Comparison of ENCODE assay signal across 8 cellular contexts in genomic region chr17:49557204-49558024, GRCh38. TPM values are rescaled to one million over a fixed set of nuclear protein-coding genes. Genes with fewer than 3 reads are reported as not detected.
A peak's percentile ranks its signal among the peaks of the same experiment; 100 is the strongest.
DNase-seq lines count a peak whose midpoint lies in the region; ATAC-seq and TF ChIP-seq lines count a peak whose summit lies in the region.

No MANE protein-coding gene starts in this region.

- H3K9me3 ChIP-seq in MM.1S (replicated peaks; ENCODE audit: insufficient read depth, low read length) = no peaks in the 10 kb centered on the region
- H3K9me3 ChIP-seq in RWPE2 (ENCODE audit: severe bottlenecking) = no peaks in the 10 kb centered on the region
- no peaks in the 10 kb centered on the region for H3K9me3 ChIP-seq in mesenchymal stem cell (ENCODE audit: control insufficient read depth, low read length)

- no peak overlapping the region for H3K23ac ChIP-seq in mesenchymal stem cell (ENCODE audit: low read length in 2 of 2)

- H3K4me2 ChIP-seq in MM.1S (ENCODE audit: low read depth, low read length) (no peak overlapping the region), mesenchymal stem cell (ENCODE audit: low read length, poor library complexity, severe bottlenecking) (no peak overlapping the region)

- H4K91ac ChIP-seq in mesenchymal stem cell (ENCODE audit: low read length) = no peak overlapping the region

- no peak overlapping the region for H2AK5ac ChIP-seq in mesenchymal stem cell (ENCODE audit: low read length, severe bottlenecking)

- H2AFZ ChIP-seq in MM.1S (ENCODE audit: low read length) (no peak overlapping the region), mesenchymal stem cell (ENCODE audit: low read depth, low read length) (no peak overlapping the region)

- H3K4me1 ChIP-seq in MM.1S (ENCODE audit: low read length) (no peaks in the 10 kb centered on the region), RWPE2 (ENCODE audit: insufficient read depth, poor library complexity, severe bottlenecking) (no peaks in the 10 kb centered on the region), mesenchymal stem cell (ENCODE audit: control insufficient read depth, insufficient read depth, low read depth, low read length) (peaks cover 9% of the 10 kb centered on the region)

- no peaks in the 10 kb centered on the region for H3K79me2 ChIP-seq in MM.1S (ENCODE audit: low read length)

- no peak overlapping the region for H2BK15ac ChIP-seq in mesenchymal stem cell (ENCODE audit: low read depth, poor library complexity, severe bottlenecking)

- no peak overlapping the region for H3K4ac ChIP-seq in mesenchymal stem cell (ENCODE audit: low read depth in 1 of 2, low read length in 2 of 2)

- H3K14ac ChIP-seq in mesenchymal stem cell (ENCODE audit: low read length in 2 of 2) = no peak overlapping the region

- H2BK5ac ChIP-seq in mesenchymal stem cell (ENCODE audit: low read depth, low read length, poor library complexity, severe bottlenecking) = no peak overlapping the region

- H3K18ac ChIP-seq in mesenchymal stem cell (ENCODE audit: low read depth in 1 of 2, low read length in 2 of 2) = no peak overlapping the region

- no peak overlapping the region for H4K8ac ChIP-seq in mesenchymal stem cell (ENCODE audit: low read length)

- DNase-seq in NCI-H524 (lab: John Stamatoyannopoulos, UW) (peak; percentile 82 to 89), NCI-H524 treated with DMSO at 0.1 percent for 48 hours (lab: John Stamatoyannopoulos, UW) (no peak), MM.1S (peak; percentile 56), RWPE2 (ENCODE audit: low spot score) (no peak), dermis blood vessel endothelial cell (peak; percentile 81), mesenchymal stem cell (peak; percentile 67)

- H3K27me3 ChIP-seq in MM.1S (replicated peaks; ENCODE audit: insufficient read depth, low read length) = peaks cover 17% of the 10 kb centered on the region
- no peaks in the 10 kb centered on the region for H3K27me3 ChIP-seq in RWPE2 (ENCODE audit: insufficient read depth, poor library complexity, severe bottlenecking)
- H3K27me3 ChIP-seq in mesenchymal stem cell (ENCODE audit: control insufficient read depth in 1 of 2, insufficient read depth in 1 of 2, low read length in 2 of 2) = peaks cover 9 to 41% of the 10 kb centered on the region in 2 experiments

- H3K4me3 ChIP-seq in MM.1S (ENCODE audit: low read length) = no peak overlapping the region
- no peak overlapping the region for H3K4me3 ChIP-seq in RWPE2 (ENCODE audit: severe bottlenecking)
- no peak overlapping the region for H3K4me3 ChIP-seq in mesenchymal stem cell (ENCODE audit: insufficient read depth in 1 of 2, low read depth in 1 of 2, low read length in 2 of 2)

- ATAC-seq in RWPE2 (ENCODE audit: low read depth) = peak; percentile 39; the same call in 1 of the 3 replicates
- no peak for ATAC-seq in HG03025 (IDR thresholded peaks at IDR 0.05; ENCODE audit: low FRiP score, unreplicated experiment)
- no peak for ATAC-seq in HG02885 (IDR thresholded peaks at IDR 0.05; ENCODE audit: poor library complexity, unreplicated experiment)

- H3F3A ChIP-seq in MM.1S (ENCODE audit: insufficient read depth, low read length) = no peaks in the 10 kb centered on the region

- H4K20me1 ChIP-seq in MM.1S (ENCODE audit: insufficient read depth, low read length) = no peaks in the 10 kb centered on the region

- no peak overlapping the region for H2BK120ac ChIP-seq in mesenchymal stem cell (ENCODE audit: low read depth, low read length)

- H3K9ac ChIP-seq in MM.1S (ENCODE audit: low read length) (no peak overlapping the region), mesenchymal stem cell (ENCODE audit: low read length) (no peak overlapping the region)

- peak; percentile 76 for TF ChIP-seq CTCF in MM.1S (IDR thresholded peaks at IDR 0.05; ENCODE audit: low read length)
- peak; percentile 64 for TF ChIP-seq CTCF in RWPE2 (IDR thresholded peaks at IDR 0.05; ENCODE audit: poor library complexity, severe bottlenecking)

- no peak overlapping the region for H2BK12ac ChIP-seq in mesenchymal stem cell (ENCODE audit: low read length in 2 of 2)

- no peak overlapping the region for H3K27ac ChIP-seq in MM.1S (ENCODE audit: low read length)
- no peak overlapping the region for H3K27ac ChIP-seq in RWPE2 (ENCODE audit: poor library complexity, severe bottlenecking)
- no peak overlapping the region for H3K27ac ChIP-seq in mesenchymal stem cell (ENCODE audit: low read length, poor library complexity, severe bottlenecking)

- no peaks in the 10 kb centered on the region for H3K36me3 ChIP-seq in MM.1S (replicated peaks; ENCODE audit: insufficient read depth, low read length)
- H3K36me3 ChIP-seq in RWPE2 (ENCODE audit: low read depth) = no peaks in the 10 kb centered on the region
- no peaks in the 10 kb centered on the region for H3K36me3 ChIP-seq in mesenchymal stem cell (ENCODE audit: control insufficient read depth in 1 of 2, insufficient read depth in 2 of 2, low read depth in 1 of 2, low read length in 2 of 2)

- H3K79me1 ChIP-seq in mesenchymal stem cell (replicated peaks; ENCODE audit: low read length, poor library complexity, severe bottlenecking) = no peaks in the 10 kb centered on the region

- no peaks in the 10 kb centered on the region for H3K9me2 ChIP-seq in MM.1S (replicated peaks; ENCODE audit: insufficient read depth, low read length)

- WGBS in mesenchymal stem cell = 29% methylated on average over 12 of the region's 13 CpGs

RNA-seq across cellular contexts. Expression of gene NXPH3, which starts 18.3 kb away (rescaled TPM):
- 3.9 and 4.0 TPM in 2 replicates for total RNA-seq in dermis blood vessel endothelial cell
- 0.01 TPM for polyA plus RNA-seq in mesenchymal stem cell (2013, experiment 1 of 2)
- 0.12 TPM for polyA plus RNA-seq in mesenchymal stem cell (2013, experiment 2 of 2)

Comparison
In these comparisons a context has a peak if more than half of its experiments do, and no peak if none do; other contexts are left out.
1. DNase-seq: peak in NCI-H524 (2 of 2), MM.1S (single experiment), dermis blood vessel endothelial cell (single experiment) and mesenchymal stem cell (single experiment); none in NCI-H524 treated with DMSO at 0.1 percent for 48 hours (single experiment) and RWPE2 (single experiment).